23 cellular contexts compared by ENCODE assay signal in the genomic region with DNA sequence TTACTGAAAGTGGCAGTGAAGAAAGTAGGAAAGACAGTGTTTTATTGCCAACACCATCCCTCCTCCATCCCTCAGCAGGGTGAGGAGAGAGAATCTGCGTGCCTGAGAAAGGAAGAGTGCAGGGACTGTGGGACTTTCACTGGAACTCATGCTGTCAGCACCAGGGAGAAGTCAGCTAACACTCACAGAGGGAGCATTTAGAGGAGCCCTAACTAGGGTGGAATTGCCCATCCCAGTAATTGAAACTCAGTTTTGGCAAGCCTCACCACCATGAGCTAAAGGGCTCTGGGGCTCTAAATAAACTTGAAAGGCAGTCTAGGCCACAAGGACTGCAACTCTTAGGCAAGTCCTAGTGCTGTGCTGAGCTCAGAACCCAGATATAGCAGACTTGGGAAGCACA.
"Had no signal": no experiment of that assay in that cellular context is flagged by ENCODE, and none has a peak within 500 bp of the region (broad histone marks: within the 10 kb centered on the region; RNA-seq: fewer than 3 reads in every experiment).

No MANE protein-coding gene starts in this region.

- H3K36me3 ChIP-seq: ascending aorta, Peyer's patch, SJSA1 had no signal

- H3K9me3 ChIP-seq: ascending aorta, body of pancreas, Peyer's patch, SJSA1 had no signal

- H3K27ac ChIP-seq: ascending aorta, body of pancreas, Peyer's patch, SJSA1 had no signal

- H3K4me1 ChIP-seq: ascending aorta, body of pancreas, Peyer's patch, SJSA1 had no signal

- H3K27me3 ChIP-seq: ascending aorta, body of pancreas, Peyer's patch, SJSA1 had no signal

- ATAC-seq: activated CD8-positive, alpha-beta memory T cell treated with anti-CD3 and anti-CD28 coated beads, Interleukin-2, amount 10 ng/mL, durations not matched to agents 7 days and 5 days; activated CD8-positive, alpha-beta T cell treated with anti-CD3 and anti-CD28 coated beads, Interleukin-2, amount 10 ng/mL, durations not matched to agents 7 days and 5 days; body of pancreas; SK-N-SH treated with all-trans-retinoic acid at 6 μM for 48 hours had no signal

- DNase-seq: activated CD4-positive, alpha-beta T cell treated with anti-CD3 and anti-CD28 coated beads for 48 hours; activated CD4-positive, alpha-beta T cell treated with anti-CD3 and anti-CD28 coated beads, Interleukin-2, amount 50 U/mL, for 4 hours; activated CD4-positive, CD25-positive, alpha-beta regulatory T cell treated with anti-CD3 and anti-CD28 coated beads, Interleukin-2, amount 50 U/mL, for 72 hours; activated CD8-positive, alpha-beta memory T cell treated with anti-CD3 and anti-CD28 coated beads, Interleukin-2, amount 10 ng/mL, durations not matched to agents 7 days and 5 days; activated CD8-positive, alpha-beta T cell treated with anti-CD3 and anti-CD28 coated beads, Interleukin-2, amount 10 ng/mL, durations not matched to agents 7 days and 5 days; activated effector memory CD4-positive, alpha-beta T cell treated with Interleukin-2 at 50 U/mL for 16 hours; activated naive CD4-positive, alpha-beta T cell; activated T-cell treated with anti-CD3 and anti-CD28 coated beads, Interleukin-2, amount 50 U/mL, for 24 hours; amniotic stem cell; body of pancreas; central memory CD4-positive, alpha-beta T cell; NCI-H1105 treated with DMSO at 0.1 percent for 48 hours; NCI-H1436 treated with DMSO at 0.1 percent for 48 hours; NCI-H187 treated with DMSO at 0.1 percent for 48 hours; NCI-H2081 treated with DMSO at 0.1 percent for 48 hours; NCI-H446; NCI-H524; Peyer's patch; SHP77; SW 1271 had no signal

- H3K4me3 ChIP-seq: ascending aorta, body of pancreas, Peyer's patch, SJSA1 had no signal
